ENCODE assay signal across 8 cellular contexts in genomic region chr4:56978750-56979303, GRCh38. TPM values are rescaled to one million over a fixed set of nuclear protein-coding genes. Genes with fewer than 3 reads are reported as not detected.
DNase-seq lines count a peak whose midpoint lies in the region; ATAC-seq and TF ChIP-seq lines count a peak whose summit lies in the region.

Gene POLR2B, plus strand, starts transcription at chr4:56978896. Its CDS starts 90 bp downstream, at chr4:56978986.

- BruUV-seq in IMR-90 (replicated peaks; lab: Mats Ljungman, UMichigan), result TSS peak; percentile 65
- TSS peak; percentile 80 for BruUV-seq in PC-3 (replicated peaks; lab: Mats Ljungman, UMichigan)

- peak within 1 kb of the TSS; percentile 9; the same call in 1 of the 3 replicates for H2BK15ac ChIP-seq in IMR-90 (ENCODE audit: low read depth, low read length)

- peak within 1 kb of the TSS; percentile 82 for H3K4me2 ChIP-seq in IMR-90 (ENCODE audit: low read depth, low read length)
- H3K4me2 ChIP-seq in PC-3 (ENCODE audit: low read length), result peak within 1 kb of the TSS; percentile 97

- peaks cover 90% of the 10 kb centered on the region for H3K79me2 ChIP-seq in PC-3 (ENCODE audit: low read length)

- peak within 1 kb of the TSS; percentile 38 for H3K18ac ChIP-seq in IMR-90 (ENCODE audit: low read depth, low read length)

- H2AK5ac ChIP-seq in IMR-90 (ENCODE audit: low read depth, low read length), result peak within 1 kb of the TSS; percentile 97

- H3K4me1 ChIP-seq in IMR-90 (ENCODE audit: control insufficient read depth, insufficient read depth, low read length) (no peaks in the 10 kb centered on the region), PC-3 (ENCODE audit: insufficient read depth, low read length) (peaks cover 31% of the 10 kb centered on the region), mucosa of rectum (ENCODE audit: control insufficient read depth in 2 of 2, insufficient read depth in 2 of 2, low read length in 2 of 2) (peaks cover 12 to 13% of the 10 kb centered on the region in 2 donors)

- peak within 1 kb of the TSS; percentile 90 for H3K14ac ChIP-seq in IMR-90 (replicated peaks; ENCODE audit: low read depth, low read length)

- H3K27me3 ChIP-seq in IMR-90 (ENCODE audit: control insufficient read depth, insufficient read depth, low read length) (no peaks in the 10 kb centered on the region), PC-3 (ENCODE audit: low read length) (no peaks in the 10 kb centered on the region), mucosa of rectum (ENCODE audit: control insufficient read depth in 2 of 2, insufficient read depth in 2 of 2, low read length in 2 of 2) (no peaks in the 10 kb centered on the region)

- CTCF ChIA-PET in IMR-90 (lab: Yijun Ruan, JAX) (no interaction called here), PC-3 (lab: Charles Lee) (interaction anchor here (0.6 kb wide), 1 partner anchor 41 kb away, joined by 6 read pairs; no protein-coding TSS in a partner anchor)

- peak within 1 kb of the TSS; percentile 80 for H4K5ac ChIP-seq in IMR-90 (ENCODE audit: low read depth, low read length)

- POLR2A ChIA-PET in IMR-90 (lab: Charles Lee; ENCODE audit: unreplicated experiment), result interaction anchor here (1.0 kb wide), 1 partner anchor 9 kb away, joined by 3 read pairs; no protein-coding TSS in a partner anchor
- POLR2A ChIA-PET in PC-3 (lab: Charles Lee; ENCODE audit: unreplicated experiment), result interaction anchor here (0.6 kb wide), 1 partner anchor 20 kb away, joined by 3 read pairs; no protein-coding TSS in a partner anchor

- peak within 1 kb of the TSS; percentile 90 for H3K4ac ChIP-seq in IMR-90 (ENCODE audit: low read depth, low read length)

- H3K9ac ChIP-seq in IMR-90 (ENCODE audit: low read depth, low read length) (peak within 1 kb of the TSS; percentile 98), PC-3 (ENCODE audit: low read length) (peak within 1 kb of the TSS; percentile 97), mucosa of rectum (ENCODE audit: low read depth in 1 of 2, low read length in 2 of 2) (peak within 1 kb of the TSS; percentile 98)

- peak within 1 kb of the TSS; percentile 70 for H2BK5ac ChIP-seq in IMR-90 (ENCODE audit: low read depth, low read length, poor library complexity, severe bottlenecking)

- dilution Hi-C loops in IMR-90 (cut with HindIII; ENCODE audit: low sequenced_read_pairs, unreplicated experiment), result no loop called here

- H3K79me1 ChIP-seq in IMR-90 (ENCODE audit: low read depth in 1 of 2, low read length in 2 of 2), result peaks cover 3 to 34% of the 10 kb centered on the region in 2 experiments; a peak in 2 of 4 replicates

- H3K9me2 ChIP-seq in PC-3 (replicated peaks; ENCODE audit: low read length), result no peaks in the 10 kb centered on the region

- H3K56ac ChIP-seq in IMR-90 (ENCODE audit: extremely low read depth, insufficient read depth, low read length), result peak within 1 kb of the TSS; percentile 88

- H3K4me3 ChIP-seq in IMR-90 (ENCODE audit: insufficient read depth, low read depth, low read length) (peak within 1 kb of the TSS; percentile 86), PC-3 (ENCODE audit: low read length) (peak within 1 kb of the TSS; percentile 98), epithelial cell of proximal tubule (ENCODE audit: low read depth, low read length) (peak within 1 kb of the TSS; percentile 67), mucosa of rectum (ENCODE audit: low read length in 2 of 2) (peak within 1 kb of the TSS; percentile 100)

- H3K9me1 ChIP-seq in IMR-90 (ENCODE audit: insufficient read depth, low read length), result no peaks in the 10 kb centered on the region; the same call in none of the 2 replicates

- H3K27ac ChIP-seq in IMR-90 (ENCODE audit: insufficient read depth, low read length) (peak within 1 kb of the TSS; percentile 90), PC-3 (ENCODE audit: low read length) (peak within 1 kb of the TSS; percentile 79), mucosa of rectum (ENCODE audit: low read depth in 2 of 2, low read length in 2 of 2) (peak within 1 kb of the TSS; percentile 93 to 95)

- no peak for TF ChIP-seq CTCF in IMR-90 (conservative IDR thresholded peaks at IDR 0.05; ENCODE audit: low read depth, low read length)
- no peak for TF ChIP-seq CTCF in PC-3 (conservative IDR thresholded peaks at IDR 0.05; ENCODE audit: low read depth, low read length)
- no peak for TF ChIP-seq CTCF in epithelial cell of proximal tubule (conservative IDR thresholded peaks at IDR 0.05; ENCODE audit: low read depth, low read length)

- peak within 1 kb of the TSS; percentile 36; the same call in 1 of the 2 replicates for H2BK120ac ChIP-seq in IMR-90 (ENCODE audit: low read depth, low read length)

- in situ Hi-C loops in IMR-90 (cut with MboI; ENCODE audit: low sequenced_read_pairs), result no loop called here

- H2BK20ac ChIP-seq in IMR-90 (ENCODE audit: low read depth, low read length), result no peak within 1 kb of the TSS

- H3K9me3 ChIP-seq in IMR-90 (ENCODE audit: control insufficient read depth, insufficient read depth, low read length) (no peaks in the 10 kb centered on the region), PC-3 (ENCODE audit: low read length) (0 out of 2 replicates have a peak, but pooled peaks cover under 1% of the 10 kb centered on the region), mucosa of rectum (ENCODE audit: control insufficient read depth in 2 of 2, low read length in 2 of 2) (no peaks in the 10 kb centered on the region)

- TF ChIP-seq RAD21 in IMR-90 (IDR thresholded peaks at IDR 0.05; ENCODE audit: low read length), result no peak; the same call in 1 of the 2 replicates

- H3K23ac ChIP-seq in IMR-90 (ENCODE audit: low read depth, low read length), result peak within 1 kb of the TSS; percentile 98

- DNase-seq in DMS 273 treated with DMSO at 0.1 percent for 48 hours (lab: John Stamatoyannopoulos, UW), result peak; percentile 81
- peak; percentile 89 for DNase-seq in IMR-90
- DNase-seq in PC-3, result peak; percentile 98
- DNase-seq in activated T-cell treated with anti-CD3 and anti-CD28 coated beads for 48 hours (ENCODE audit: low read depth), result peak; percentile 85
- peak; percentile 66 for DNase-seq in epithelial cell of proximal tubule (ENCODE audit: low read depth)
- peak; percentile 71 for DNase-seq in stimulated activated CD8-positive, alpha-beta memory T cell treated with anti-CD3 and anti-CD28 coated beads, Interleukin-7, amount 100 ng/mL, for 1 hour (ENCODE audit: low read depth in 2 of 2)

- peak within 1 kb of the TSS; percentile 93 to 96 for H4K8ac ChIP-seq in IMR-90 (ENCODE audit: low read depth in 2 of 2, low read length in 2 of 2)

- H4K91ac ChIP-seq in IMR-90 (ENCODE audit: insufficient read depth, low read depth, low read length), result peak within 1 kb of the TSS; percentile 88

- peaks cover 57% of the 10 kb centered on the region for H4K20me1 ChIP-seq in IMR-90 (ENCODE audit: insufficient read depth, low read length)
- peaks cover 45% of the 10 kb centered on the region for H4K20me1 ChIP-seq in PC-3 (ENCODE audit: low read length)

- intact Hi-C loops in IMR-90 (cut with micrococcal nuclease) (loop anchor here (5.0 kb wide), 1 partner anchor 123 kb away; no protein-coding TSS in a partner anchor), PC-3 (cut with micrococcal nuclease) (loop anchor here (5.0 kb wide), 1 partner anchor 542 kb away; the partner anchor contains the start of genes PAICS and PPAT)

- WGBS in IMR-90 (ENCODE audit: extremely low coverage in 2 of 2, insufficient read length in 1 of 2), 2 experiments, result 0% methylated on average over 7 of the region's 37 CpGs; no CpG with 5 or more reads in 1 of the 2 experiments

- H3K36me3 ChIP-seq in IMR-90 (ENCODE audit: control insufficient read depth, insufficient read depth, low read length) (peaks cover 3% of the 10 kb centered on the region), PC-3 (ENCODE audit: low read depth, low read length) (peaks cover 17% of the 10 kb centered on the region), mucosa of rectum (ENCODE audit: control insufficient read depth in 2 of 2, insufficient read depth in 2 of 2, low read length in 2 of 2) (peaks cover 4 to 7% of the 10 kb centered on the region in 2 donors)

- H2AK9ac ChIP-seq in IMR-90 (replicated peaks; ENCODE audit: low read depth, low read length, poor library complexity), result peak within 1 kb of the TSS; percentile 94

- H3F3A ChIP-seq in PC-3 (ENCODE audit: low read length, unreplicated experiment), result no peaks in the 10 kb centered on the region

- peak; percentile 87 for TF ChIP-seq POLR2A in IMR-90 (IDR thresholded peaks at IDR 0.05; ENCODE audit: low read depth, low read length)

- H2AFZ ChIP-seq in IMR-90 (replicated peaks; ENCODE audit: low read length, poor library complexity) (peak within 1 kb of the TSS; percentile 94), PC-3 (ENCODE audit: low read length) (peak within 1 kb of the TSS; percentile 91)

- ATAC-seq in GM21528 (IDR thresholded peaks at IDR 0.05; ENCODE audit: low FRiP score, unreplicated experiment) (peak; percentile 55), IMR-90 (ENCODE audit: low read depth) (peak; percentile 60), PC-3 (peak; percentile 56)

TF ChIP-seq in IMR-90, 13 proteins besides CTCF, POLR2A, EP300 and RAD21 (continues in another document):
- TF ChIP-seq NFE2L2 (IDR thresholded peaks at IDR 0.05; ENCODE audit: low read depth, low read length), result no peak
- no peak for TF ChIP-seq BHLHE40 (IDR thresholded peaks at IDR 0.05; ENCODE audit: low read depth, low read length)
- no peak for TF ChIP-seq CHD1 (IDR thresholded peaks at IDR 0.05; ENCODE audit: low read depth, low read length)
- TF ChIP-seq SMC3 (IDR thresholded peaks at IDR 0.05; ENCODE audit: low read depth, low read length), result peak; percentile 2; the same call in 1 of the 2 replicates
- TF ChIP-seq ELK1 (IDR thresholded peaks at IDR 0.05; ENCODE audit: borderline replicate concordance, low read depth, low read length), result no peak
- peak; percentile 78; the same call in 1 of the 2 replicates for TF ChIP-seq MXI1 (IDR thresholded peaks at IDR 0.05; ENCODE audit: borderline replicate concordance, low read depth, low read length)
- TF ChIP-seq CEBPB (IDR thresholded peaks at IDR 0.05; ENCODE audit: low read depth, low read length), result no peak
- TF ChIP-seq RCOR1 (IDR thresholded peaks at IDR 0.05; ENCODE audit: insufficient replicate concordance, low read length), result no peak
- no peak for TF ChIP-seq FOS (IDR thresholded peaks at IDR 0.05; ENCODE audit: low read depth, low read length)

RNA-seq across cellular contexts. Expression of gene POLR2B, which starts in this region (rescaled TPM):
- total RNA-seq in IMR-90 (2012; rRNA removed) (106 and 172 TPM in 2 replicates), PC-3 (2014; rRNA removed) (190 and 193 TPM in 2 replicates), epithelial cell of proximal tubule (73.7 and 91.5 TPM in 2 replicates)
- polyA plus RNA-seq in IMR-90 (2012; rRNA removed), result 62.3 and 74.0 TPM in 2 replicates
- 10.9 and 13.0 TPM in 2 replicates for polyA plus RNA-seq in IMR-90 (2012; cell fraction: cytosol; rRNA removed)
- 21.0 and 96.7 TPM in 2 replicates for polyA plus RNA-seq in IMR-90 (2012; cell fraction: nucleus; rRNA removed; ENCODE audit: low replicate concordance)

Comparison
In these comparisons a context has a peak if more than half of its experiments do, and no peak if none do; other contexts are left out.
1. Peak in every context shown above with its lines: DNase-seq, ATAC-seq, H3K4me3 ChIP-seq and H3K27ac ChIP-seq.